In the genomic region with DNA sequence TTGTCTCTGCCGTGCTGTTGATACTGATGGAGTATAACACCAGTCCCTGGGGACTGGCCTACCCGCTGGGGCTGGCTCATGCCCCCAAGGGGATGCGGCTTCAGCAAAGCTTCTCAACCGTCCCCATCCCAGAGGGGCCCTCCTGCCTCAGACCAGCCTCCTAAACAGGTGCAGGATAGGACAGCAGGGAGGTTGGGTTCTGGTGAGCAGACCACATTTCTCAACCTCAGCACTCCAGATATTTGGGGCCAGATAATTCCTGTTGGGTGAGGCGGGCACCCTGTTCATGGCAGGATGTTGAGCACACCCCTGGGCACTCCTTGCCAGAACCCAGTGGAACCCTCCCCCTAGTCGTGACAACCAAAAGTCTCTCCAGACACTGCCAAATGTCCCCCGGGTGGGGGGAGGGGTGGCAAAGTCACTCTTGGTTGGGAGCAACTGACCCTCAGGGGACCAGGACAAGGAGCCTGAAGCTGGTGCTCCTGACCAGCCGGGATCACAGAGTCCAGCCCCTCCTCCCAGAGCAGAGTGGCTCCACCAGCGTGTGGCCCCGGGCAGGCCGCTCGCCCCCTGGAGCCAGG, we compare ENCODE assay signal across 1 cellular context.
TF ChIP-seq lines count a peak whose summit lies in the region.

No MANE protein-coding gene starts in this region.

TF ChIP-seq in HepG2, 621 proteins besides CTCF, POLR2A, EP300 and RAD21 (continued from another document):
- TF ChIP-seq ARID5B (CRISPR knock-in tag; IDR thresholded peaks at IDR 0.05) (no peak), ZNF660 (CRISPR knock-in tag; IDR thresholded peaks at IDR 0.05; ENCODE audit: borderline replicate concordance, low read depth) (no peak), SIN3B (IDR thresholded peaks at IDR 0.05; ENCODE audit: low read length) (no peak), ZNF784 (CRISPR knock-in tag; IDR thresholded peaks at IDR 0.05; ENCODE audit: borderline replicate concordance) (no peak)
